12 cellular contexts compared by ENCODE assay signal in genomic region chr16:56986361-56986760, GRCh38. TPM values are rescaled to one million over a fixed set of nuclear protein-coding genes. Genes with fewer than 3 reads are reported as not detected.
DNase-seq lines count a peak whose midpoint lies in the region; ATAC-seq and FAIRE-seq lines count a peak whose summit lies in the region.
"Had no signal": no experiment of that assay in that cellular context is flagged by ENCODE, and none has a peak within 500 bp of the region (broad histone marks: within the 10 kb centered on the region; RNA-seq: fewer than 3 reads in every experiment).

No MANE protein-coding gene starts in this region.

- H3K27me3 Mint-ChIP-seq in activated CD4-positive, alpha-beta T cell treated with anti-CD3 and anti-CD28 coated beads for 36 hours, result no peaks in the 10 kb centered on the region
- no peaks in the 10 kb centered on the region for H3K27me3 Mint-ChIP-seq in activated naive CD8-positive, alpha-beta T cell treated with anti-CD3 and anti-CD28 coated beads, Interleukin-2, amount 50 U/mL, for 24 hours

- peaks cover 69% of the 10 kb centered on the region for H3K36me3 Mint-ChIP-seq in activated CD4-positive, alpha-beta T cell treated with anti-CD3 and anti-CD28 coated beads for 36 hours (ENCODE audit: low read depth)
- peaks cover 49% of the 10 kb centered on the region for H3K36me3 Mint-ChIP-seq in activated naive CD8-positive, alpha-beta T cell treated with anti-CD3 and anti-CD28 coated beads, Interleukin-2, amount 50 U/mL, for 24 hours (ENCODE audit: low read depth)
- H3K36me3 Mint-ChIP-seq: type B pancreatic cell had no signal

- H3K4me3 Mint-ChIP-seq in activated CD4-positive, alpha-beta T cell treated with anti-CD3 and anti-CD28 coated beads for 36 hours, result peak overlapping the region; percentile 98
- peak overlapping the region; percentile 98 for H3K4me3 Mint-ChIP-seq in activated naive CD8-positive, alpha-beta T cell treated with anti-CD3 and anti-CD28 coated beads, Interleukin-2, amount 50 U/mL, for 24 hours
- H3K4me3 Mint-ChIP-seq: type B pancreatic cell had no signal

- CTCF ChIA-PET in activated CD4-positive, alpha-beta T cell treated with anti-CD3 and anti-CD28 coated beads for 36 hours (lab: Charles Lee), result interaction anchor here (0.7 to 3.4 kb wide), 5 partner anchors 19 to 181 kb away, joined by 3 to 21 read pairs (median 4); no protein-coding TSS in a partner anchor

- no peak for DNase-seq in activated CD4-positive, alpha-beta T cell treated with anti-CD3 and anti-CD28 coated beads for 36 hours
- no peak for DNase-seq in activated CD4-positive, alpha-beta T cell treated with anti-CD3 and anti-CD28 coated beads, Interleukin-2, amount 50 U/mL, for 1 hour
- DNase-seq in DMS53 (lab: John Stamatoyannopoulos, UW) (peak; percentile 60), NCI-H526 (lab: John Stamatoyannopoulos, UW) (no peak), frontal cortex (ENCODE audit: low spot score in 2 of 2) (no peak)
- DNase-seq in activated naive CD8-positive, alpha-beta T cell treated with anti-CD3 and anti-CD28 coated beads, Interleukin-2, amount 50 U/mL, for 24 hours, result no peak
- no peak for DNase-seq in stimulated activated CD4-positive, alpha-beta T cell treated with anti-CD3 and anti-CD28 coated beads, Interleukin-4, amount 100 ng/mL, for 24 hours
- DNase-seq: ACHN, NCI-H2081 had no signal

- no peaks in the 10 kb centered on the region for H3K9me3 ChIP-seq in skeletal muscle tissue (ENCODE audit: control insufficient read depth in 3 of 3, low read length in 3 of 3)

- peaks cover 62% of the 10 kb centered on the region for H3K4me1 Mint-ChIP-seq in activated CD4-positive, alpha-beta T cell treated with anti-CD3 and anti-CD28 coated beads for 36 hours
- H3K4me1 Mint-ChIP-seq in activated naive CD8-positive, alpha-beta T cell treated with anti-CD3 and anti-CD28 coated beads, Interleukin-2, amount 50 U/mL, for 24 hours, result peaks cover 77% of the 10 kb centered on the region

- no peaks in the 10 kb centered on the region for H3K36me3 ChIP-seq in skeletal muscle tissue (ENCODE audit: control insufficient read depth in 3 of 3, insufficient read depth in 3 of 3, low read length in 3 of 3)

- POLR2A ChIA-PET in activated CD4-positive, alpha-beta T cell treated with anti-CD3 and anti-CD28 coated beads for 36 hours (lab: Charles Lee), result no interaction called here

- no peak overlapping the region for H3K4me3 ChIP-seq in skeletal muscle tissue (ENCODE audit: low read length in 3 of 3)

- no peaks in the 10 kb centered on the region for H3K9me3 Mint-ChIP-seq in activated CD4-positive, alpha-beta T cell treated with anti-CD3 and anti-CD28 coated beads for 36 hours (ENCODE audit: low read depth)
- no peaks in the 10 kb centered on the region for H3K9me3 Mint-ChIP-seq in activated naive CD8-positive, alpha-beta T cell treated with anti-CD3 and anti-CD28 coated beads, Interleukin-2, amount 50 U/mL, for 24 hours
- H3K9me3 Mint-ChIP-seq: type B pancreatic cell had no signal

- H3K27me3 ChIP-seq in skeletal muscle tissue (ENCODE audit: control insufficient read depth in 3 of 3, insufficient read depth in 3 of 3, low read length in 3 of 3), result no peaks in the 10 kb centered on the region

- H3K4me1 ChIP-seq in skeletal muscle tissue (ENCODE audit: control insufficient read depth in 3 of 3, insufficient read depth in 3 of 3, low read length in 3 of 3), result peaks cover 36 to 54% (median 37%) of the 10 kb centered on the region in 3 donors

- intact Hi-C loops in activated CD4-positive, alpha-beta T cell treated with anti-CD3 and anti-CD28 coated beads for 36 hours (cut with DNase I, micrococcal nuclease), result loop anchor here in 1 of 2 experiments (5.0 kb wide), 1 partner anchor 374 kb away; no protein-coding TSS in a partner anchor

- peak overlapping the region in 1 of 3 donors; percentile 25 for H3K9ac ChIP-seq in skeletal muscle tissue (ENCODE audit: low read depth in 1 of 3, low read length in 3 of 3)
- H3K9ac ChIP-seq: KMS-11 had no signal

- no peak for FAIRE-seq in frontal cortex (lab: Jason Lieb, UNC)

- H3K27ac Mint-ChIP-seq in activated CD4-positive, alpha-beta T cell treated with anti-CD3 and anti-CD28 coated beads for 36 hours, result peak overlapping the region; percentile 77
- peak overlapping the region; percentile 99 for H3K27ac Mint-ChIP-seq in activated naive CD8-positive, alpha-beta T cell treated with anti-CD3 and anti-CD28 coated beads, Interleukin-2, amount 50 U/mL, for 24 hours
- H3K27ac Mint-ChIP-seq: type B pancreatic cell had no signal

- H3K27ac ChIP-seq in skeletal muscle tissue (ENCODE audit: low read depth, low read length), result peak overlapping the region; percentile 49
- H3K27ac ChIP-seq: KMS-11 had no signal

- no peak for ATAC-seq in activated CD4-positive, alpha-beta T cell treated with anti-CD3 and anti-CD28 coated beads for 36 hours
- ATAC-seq in activated naive CD8-positive, alpha-beta T cell treated with anti-CD3 and anti-CD28 coated beads, Interleukin-2, amount 50 U/mL, for 24 hours, result no peak

RNA-seq across cellular contexts. Expression of gene NLRC5, which starts 3.0 kb away (rescaled TPM):
- 100 to 1,000 TPM; 143 to 175 TPM for total RNA-seq in activated CD4-positive, alpha-beta T cell treated with anti-CD3 and anti-CD28 coated beads for 36 hours
- total RNA-seq in skeletal muscle tissue (5.7 TPM), frontal cortex (0.41 TPM)

RNA-seq across cellular contexts. Expression of gene CETP, which starts 24.6 kb away (rescaled TPM):
- total RNA-seq in activated CD4-positive, alpha-beta T cell treated with anti-CD3 and anti-CD28 coated beads for 36 hours, result under 1 TPM in 1 of 2 experiments, not detected in 1; 0.14 TPM
- total RNA-seq in skeletal muscle tissue (3.1 TPM), frontal cortex (0.82 TPM)

RNA-seq across cellular contexts. Expression of gene HERPUD1, which starts 54.4 kb away (rescaled TPM):
- total RNA-seq in activated CD4-positive, alpha-beta T cell treated with anti-CD3 and anti-CD28 coated beads for 36 hours, result 100 to 1,000 TPM; 136 to 195 TPM
- total RNA-seq in skeletal muscle tissue (76.2 TPM), frontal cortex (42.0 TPM)

Comparison
In these comparisons a context has a peak if more than half of its experiments do, and no peak if none do; other contexts are left out.
1. RNA of gene NLRC5, which starts 3.0 kb away (total RNA-seq): 143 to 175 TPM in activated CD4-positive, alpha-beta T cell treated with anti-CD3 and anti-CD28 coated beads for 36 hours; 5.7 TPM in skeletal muscle tissue (single experiment) and 0.41 TPM in frontal cortex (single experiment); every median in the first group is over 10 times any median in the second.